In the genomic region with DNA sequence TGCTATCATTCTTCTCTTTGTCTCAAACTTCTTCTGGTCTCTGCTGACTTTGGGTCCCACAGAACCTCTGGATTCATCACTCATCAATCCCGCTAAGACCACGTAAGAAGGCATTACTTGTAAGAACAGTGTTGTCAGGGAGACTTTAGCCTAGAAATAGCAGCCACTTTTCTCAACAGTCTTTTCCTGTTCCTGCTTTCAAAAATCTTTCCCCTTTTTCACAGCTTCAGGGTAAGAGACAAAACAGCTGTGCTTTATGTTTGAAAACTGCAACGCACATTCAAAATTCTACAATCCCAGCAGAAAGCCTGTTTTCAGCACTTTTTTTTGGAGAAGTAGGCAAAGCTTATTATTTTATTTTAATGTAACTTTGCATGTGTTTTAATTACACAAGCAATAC, we compare ENCODE assay signal across 19 cellular contexts. TPM values are rescaled to one million over a fixed set of nuclear protein-coding genes. Genes with fewer than 3 reads are reported as not detected.
A peak's percentile ranks its signal among the peaks of the same experiment; 100 is the strongest.
DNase-seq lines count a peak whose midpoint lies in the region; ATAC-seq and TF ChIP-seq lines count a peak whose summit lies in the region.
"Had no signal": no experiment of that assay in that cellular context is flagged by ENCODE, and none has a peak within 500 bp of the region (broad histone marks: within the 10 kb centered on the region; RNA-seq: fewer than 3 reads in every experiment).

No MANE protein-coding gene starts in this region.

- intact Hi-C loops in Right ventricle myocardium inferior (cut with DNase I) (no loop called here), heart right ventricle (cut with DNase I) (loop anchor here in 8 of 10 donors (2.0 to 10.0 kb wide), 7 partner anchors 57 to 417 kb away; no protein-coding TSS in a partner anchor)

- H3K4me3 ChIP-seq in right atrium auricular region = no peak overlapping the region
- H3K4me3 ChIP-seq in heart right ventricle = no peak overlapping the region
- H3K4me3 ChIP-seq: MG63 had no signal

- TF ChIP-seq CTCF in right atrium auricular region (IDR thresholded peaks at IDR 0.05) (no peak), heart right ventricle (IDR thresholded peaks at IDR 0.05) (no peak)

- 40 to 46% methylated on average over 3 of the region's 3 CpGs for WGBS in heart right ventricle, 2 donors

- H3K27ac ChIP-seq in right atrium auricular region (no peak overlapping the region), heart right ventricle (peak overlapping the region in 6 of 10 donors; percentile 10 to 66 (median 26))

- ATAC-seq in Right ventricle myocardium inferior = peak; percentile 53
- peak in 4 of 8 donors; percentile 44 to 65 (median 54) for ATAC-seq in heart right ventricle

- no peaks in the 10 kb centered on the region for H3K4me1 ChIP-seq in right atrium auricular region
- H3K4me1 ChIP-seq in heart right ventricle = peaks cover 0 to 10% (median 0%) of the 10 kb centered on the region in 9 donors
- H3K4me1 ChIP-seq: Caco-2 had no signal

- DNase-seq in Right ventricle myocardium inferior (ENCODE audit: missing footprints) (no peak), right atrium auricular region (ENCODE audit: low spot score) (no peak), heart right ventricle (no peak), midbrain (lab: John Stamatoyannopoulos, UW) (peak; percentile 2), NCI-H1092 (lab: John Stamatoyannopoulos, UW) (no peak), NCI-H2227 treated with DMSO at 0.1 percent for 48 hours (lab: John Stamatoyannopoulos, UW) (no peak), NCI-H2227 (lab: John Stamatoyannopoulos, UW; ENCODE audit: unreplicated experiment) (no peak), NCI-H510A treated with DMSO at 0.1 percent for 48 hours (lab: John Stamatoyannopoulos, UW) (no peak)
- DNase-seq: 8988T; Caco-2; CD4-positive, alpha-beta T cell; HCEC 1CT; Karpas-422; MG63; NCI-H1105; NCI-H1694; NCI-H2081 treated with DMSO at 0.1 percent for 48 hours; NCI-H524; NCI-H82 had no signal

- H3K27me3 ChIP-seq in right atrium auricular region (no peaks in the 10 kb centered on the region), heart right ventricle (peaks cover 0 to 7% (median 0%) of the 10 kb centered on the region in 7 donors)
- H3K27me3 ChIP-seq: MG63 had no signal

- H3K9me3 ChIP-seq in right atrium auricular region (no peaks in the 10 kb centered on the region), heart right ventricle (no peaks in the 10 kb centered on the region)
- H3K9me3 ChIP-seq: Caco-2, MG63 had no signal

- H3K36me3 ChIP-seq in right atrium auricular region (no peaks in the 10 kb centered on the region), heart right ventricle (no peaks in the 10 kb centered on the region)
- H3K36me3 ChIP-seq: MG63 had no signal

RNA-seq across cellular contexts. Expression of a gene that starts 42.0 kb away (rescaled TPM):
- total RNA-seq in Right ventricle myocardium inferior (20.5 TPM), right atrium auricular region (10 to 100 TPM in 1 of 2 donors, 1 to 10 TPM in 1; 9.8 to 13.4 TPM), heart right ventricle (10 to 100 TPM; 16.7 to 30.6 (median 25.0) TPM)
- polyA plus RNA-seq in heart right ventricle = 1 to 10 TPM; 6.2 to 7.0 TPM

Comparison
In these comparisons a context has a peak if more than half of its experiments do, and no peak if none do; other contexts are left out.
1. H3K27ac ChIP-seq: peak in heart right ventricle (6 of 10); none in right atrium auricular region (0 of 2).